In genomic region chr2:172458561-172459124, GRCh38 we compare ENCODE assay signal across 1 cellular context.
TF ChIP-seq lines count a peak whose summit lies in the region.

No MANE protein-coding gene starts in this region.

TF ChIP-seq in H1, 55 proteins besides CTCF, POLR2A, EP300 and RAD21 (continued from another document):
- TF ChIP-seq CTBP2 (IDR thresholded peaks at IDR 0.05; ENCODE audit: borderline replicate concordance, insufficient read depth, insufficient read length, low read length) (no peak), YY1 (IDR thresholded peaks at IDR 0.05; ENCODE audit: low read depth, low read length) (no peak), GTF2F1 (IDR thresholded peaks at IDR 0.05; ENCODE audit: borderline replicate concordance, low read depth, low read length) (no peak), SAP30 (IDR thresholded peaks at IDR 0.05; ENCODE audit: insufficient read depth, insufficient replicate concordance, low read length) (no peak), ATF2 (IDR thresholded peaks at IDR 0.05; ENCODE audit: low read length) (no peak), SIN3A (conservative IDR thresholded peaks at IDR 0.05 in 1 of 2, IDR thresholded peaks at IDR 0.05 in 1 of 2; ENCODE audit: low read depth in 1 of 2, low read length in 2 of 2) (no peak), KDM5A (IDR thresholded peaks at IDR 0.05; ENCODE audit: low read length) (no peak), RBBP5 (IDR thresholded peaks at IDR 0.05; ENCODE audit: borderline replicate concordance, low read depth, low read length) (no peak), HDAC2 (IDR thresholded peaks at IDR 0.05; ENCODE audit: borderline replicate concordance in 1 of 2, low read depth in 2 of 2, low read length in 2 of 2) (no peak), BCL11A (IDR thresholded peaks at IDR 0.05; ENCODE audit: low read depth in 2 of 2, low read length in 2 of 2) (no peak), GABPA (IDR thresholded peaks at IDR 0.05; ENCODE audit: borderline replicate concordance, insufficient read depth, low read length) (no peak), CBX5 (IDR thresholded peaks at IDR 0.05; ENCODE audit: low read depth, low read length) (no peak)
